Comparison of ENCODE assay signal across 20 cellular contexts in the genomic region with DNA sequence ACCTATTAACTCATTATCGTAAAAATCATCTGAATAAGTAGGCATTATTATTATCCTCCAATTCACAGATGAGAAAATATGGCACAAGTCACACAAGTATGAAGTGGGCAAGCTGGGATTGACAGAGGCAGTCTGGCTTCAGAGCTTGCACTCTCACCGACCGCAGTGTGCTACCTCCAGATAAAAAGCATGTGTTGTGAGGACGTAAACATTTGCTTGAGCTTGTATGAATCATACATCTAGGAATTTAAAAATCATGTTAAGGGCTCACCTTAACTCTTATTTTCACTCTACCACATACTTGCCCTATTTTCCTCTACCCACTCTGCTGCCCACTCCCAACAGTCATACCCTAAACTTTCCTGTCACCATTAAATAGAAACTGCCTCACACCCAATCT.
"Had no signal": no experiment of that assay in that cellular context is flagged by ENCODE, and none has a peak within 500 bp of the region (broad histone marks: within the 10 kb centered on the region; RNA-seq: fewer than 3 reads in every experiment).

No MANE protein-coding gene starts in this region.

- H3K27me3 ChIP-seq: brain microvascular endothelial cell, sigmoid colon, spleen had no signal

- ATAC-seq: natural killer cell treated with Interleukin-12 subunit alpha and Interleukin-12 subunit beta and Interleukin-15 and Interleukin-18, amount 100 ng/mL, for 72 hours; SK-N-SH treated with all-trans-retinoic acid at 6 μM for 48 hours; T-cell had no signal

- H2AFZ ChIP-seq: parathyroid adenoma had no signal

- H3K9ac ChIP-seq: parathyroid adenoma had no signal

- DNase-seq: activated B cell treated with CpG ODN at 0.5 μM for 24 hours; activated CD4-positive, alpha-beta memory T cell treated with anti-CD3 and anti-CD28 coated beads for 36 hours; activated CD4-positive, alpha-beta T cell treated with anti-CD3 and anti-CD28 coated beads for 4 hours; activated naive CD4-positive, alpha-beta T cell; activated naive CD8-positive, alpha-beta T cell treated with anti-CD3 and anti-CD28 coated beads for 36 hours; activated T-cell treated with anti-CD3 and anti-CD28 coated beads for 4 hours; amygdala; brain microvascular endothelial cell; effector CD8-positive, alpha-beta T cell; foreskin melanocyte; kidney glomerular epithelial cell; sigmoid colon; spleen; stimulated activated CD4-positive, alpha-beta T cell treated with anti-CD3 and anti-CD28 coated beads, Interleukin-4, amount 100 ng/mL, for 4 hours; T-cell; T-helper 9 cell had no signal

- H3K4me1 ChIP-seq: parathyroid adenoma had no signal

- H3K27ac ChIP-seq: brain microvascular endothelial cell, parathyroid adenoma, sigmoid colon, spleen, thoracic aorta had no signal

- H3K9me3 ChIP-seq: sigmoid colon, spleen, thoracic aorta had no signal

- H3K4me3 ChIP-seq: sigmoid colon, spleen, thoracic aorta had no signal
